In the genomic region with DNA sequence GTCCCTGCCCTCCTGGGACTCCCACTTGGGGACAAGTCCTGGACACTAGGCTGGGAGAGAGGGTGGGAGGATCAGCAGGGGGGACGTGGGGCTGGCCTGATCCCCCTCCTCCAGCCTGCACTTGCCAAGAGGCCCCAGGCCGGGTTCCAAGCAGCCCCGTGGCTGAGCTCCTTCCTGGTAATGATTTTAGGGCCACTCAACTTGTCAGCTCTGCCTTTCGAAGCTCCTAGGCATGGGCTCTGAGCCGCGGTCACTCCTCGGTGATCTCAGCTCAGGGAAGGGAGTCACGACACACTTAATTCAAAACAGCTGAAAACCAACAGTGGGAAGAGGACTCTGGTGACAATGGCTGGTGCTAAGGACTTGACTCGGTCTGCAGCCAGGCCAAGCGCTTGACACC, we compare ENCODE assay signal across 22 cellular contexts.
"Had no signal": no experiment of that assay in that cellular context is flagged by ENCODE, and none has a peak within 500 bp of the region (broad histone marks: within the 10 kb centered on the region; RNA-seq: fewer than 3 reads in every experiment).

No MANE protein-coding gene starts in this region.

- DNase-seq: activated B cell treated with CpG ODN at 0.5 μM for 24 hours; activated CD4-positive, alpha-beta T cell treated with anti-CD3 and anti-CD28 coated beads, Interleukin-2, amount 50 U/mL, for 4 hours; activated effector memory CD4-positive, alpha-beta T cell treated with Interleukin-2 at 50 U/mL for 16 hours; activated naive CD4-positive, alpha-beta T cell treated with Interleukin-2 at 50 U/mL for 16 hours; activated T-cell treated with anti-CD3 and anti-CD28 coated beads for 4 hours; aorta; body of pancreas; cortex of kidney; endodermal cell; foreskin keratinocyte; heart left ventricle; immature natural killer cell; left lung; lower lobe of right lung; mesendoderm; mucosa of descending colon; right lobe of liver; stimulated activated CD4-positive, alpha-beta T cell treated with anti-CD3 and anti-CD28 coated beads, Interleukin-2, amount 100 ng/mL, for 48 hours; stimulated activated naive CD8-positive, alpha-beta T cell treated with anti-CD3 and anti-CD28 coated beads, Interleukin-15, Interleukin-2, amounts not matched to agents 100 U/mL and 50 U/mL, for 24 hours; T-helper 1 cell; upper lobe of right lung had no signal

- H3K4me1 ChIP-seq: body of pancreas, foreskin keratinocyte, heart left ventricle, left lung, lower lobe of right lung, right lobe of liver, upper lobe of right lung had no signal

- H3K9me3 ChIP-seq: body of pancreas, heart left ventricle, left lung, lower lobe of right lung, mucosa of descending colon, neutrophil, right lobe of liver, upper lobe of right lung had no signal

- H3K4me3 ChIP-seq: body of pancreas, heart left ventricle, left lung, lower lobe of right lung, mucosa of descending colon, right lobe of liver, upper lobe of right lung had no signal

- H3K36me3 ChIP-seq: heart left ventricle, left lung, lower lobe of right lung, neutrophil, right lobe of liver, upper lobe of right lung had no signal

- H3K27me3 ChIP-seq: body of pancreas, heart left ventricle, neutrophil, right lobe of liver, upper lobe of right lung had no signal

- H3K27ac ChIP-seq: body of pancreas, foreskin keratinocyte, heart left ventricle, left lung, lower lobe of right lung, neutrophil, right lobe of liver, upper lobe of right lung had no signal
